Comparison of ENCODE assay signal across 8 cellular contexts in genomic region chr12:124992874-124993567, GRCh38. TPM values are rescaled to one million over a fixed set of nuclear protein-coding genes. Genes with fewer than 3 reads are reported as not detected.
DNase-seq lines count a peak whose midpoint lies in the region; ATAC-seq and TF ChIP-seq lines count a peak whose summit lies in the region.

No MANE protein-coding gene starts in this region.

- H3K4me1 Mint-ChIP-seq in stimulated activated memory B cell treated with anti-CD40 and anti-IgM and Interleukin-4, amounts not matched to agents 10 μg/mL and 1 μg/mL and 100 μg/mL, for 72 hours, result peaks cover 53% of the 10 kb centered on the region

- H3K27ac ChIP-seq in 22Rv1, result peak overlapping the region; percentile 90
- H3K27ac ChIP-seq in effector memory CD4-positive, alpha-beta T cell (ENCODE audit: insufficient read depth, low read length, poor library complexity, severe bottlenecking), result peak overlapping the region; percentile 69

- TF ChIP-seq CTCF in 22Rv1 (IDR thresholded peaks at IDR 0.05), result peak; percentile 82

- no peaks in the 10 kb centered on the region for H3K27me3 ChIP-seq in effector memory CD4-positive, alpha-beta T cell (replicated peaks; ENCODE audit: control insufficient read depth, insufficient read depth, low read length, poor library complexity, severe bottlenecking)

- peak overlapping the region; percentile 82 for H3K4me3 Mint-ChIP-seq in stimulated activated memory B cell treated with anti-CD40 and anti-IgM and Interleukin-4, amounts not matched to agents 10 μg/mL and 1 μg/mL and 100 μg/mL, for 72 hours

- peak overlapping the region; percentile 70 for H3K4me3 ChIP-seq in effector memory CD4-positive, alpha-beta T cell (ENCODE audit: insufficient read depth, low read depth, low read length, poor library complexity, severe bottlenecking)

- peak; percentile 38 for ATAC-seq in GM18511 (IDR thresholded peaks at IDR 0.05; ENCODE audit: unreplicated experiment)
- ATAC-seq in stimulated activated memory B cell treated with anti-CD40 and anti-IgM and Interleukin-4, amounts not matched to agents 10 μg/mL and 1 μg/mL and 100 μg/mL, for 72 hours, result peak; percentile 61

- H3K27me3 Mint-ChIP-seq in stimulated activated memory B cell treated with anti-CD40 and anti-IgM and Interleukin-4, amounts not matched to agents 10 μg/mL and 1 μg/mL and 100 μg/mL, for 72 hours, result no peaks in the 10 kb centered on the region

- no peaks in the 10 kb centered on the region for H3K9me3 ChIP-seq in effector memory CD4-positive, alpha-beta T cell (ENCODE audit: control insufficient read depth, low read length)

- peak; percentile 78 for DNase-seq in HK-2 (ENCODE audit: unreplicated experiment)
- peak; percentile 97 for DNase-seq in NCI-H82 (lab: John Stamatoyannopoulos, UW)
- DNase-seq in activated CD4-positive, alpha-beta T cell treated with anti-CD3 and anti-CD28 coated beads, Interleukin-2, amount 50 U/mL, for 4 hours, result peak; percentile 83 to 84
- DNase-seq in effector memory CD4-positive, alpha-beta T cell, result peak; percentile 68 to 78 (median 71)
- peak; percentile 46 for DNase-seq in myocyte (ENCODE audit: low read depth)

- H3K9me3 Mint-ChIP-seq in stimulated activated memory B cell treated with anti-CD40 and anti-IgM and Interleukin-4, amounts not matched to agents 10 μg/mL and 1 μg/mL and 100 μg/mL, for 72 hours, result no peaks in the 10 kb centered on the region

- H3K36me3 ChIP-seq in effector memory CD4-positive, alpha-beta T cell (ENCODE audit: control insufficient read depth, insufficient read depth, low read length), result no peaks in the 10 kb centered on the region

- H3K27ac Mint-ChIP-seq in stimulated activated memory B cell treated with anti-CD40 and anti-IgM and Interleukin-4, amounts not matched to agents 10 μg/mL and 1 μg/mL and 100 μg/mL, for 72 hours, result peak overlapping the region; percentile 79

- peaks cover 23% of the 10 kb centered on the region for H3K4me1 ChIP-seq in effector memory CD4-positive, alpha-beta T cell (ENCODE audit: control insufficient read depth, insufficient read depth, low read length, poor library complexity, severe bottlenecking)

- peaks cover 3% of the 10 kb centered on the region for H3K36me3 Mint-ChIP-seq in stimulated activated memory B cell treated with anti-CD40 and anti-IgM and Interleukin-4, amounts not matched to agents 10 μg/mL and 1 μg/mL and 100 μg/mL, for 72 hours

RNA-seq across cellular contexts. Expression of gene BRI3BP, which starts 0.4 kb away (rescaled TPM):
- total RNA-seq in myocyte, result 1.8 and 2.5 TPM in 2 replicates
- 2.3 TPM for polyA plus RNA-seq in myocyte (2012)

RNA-seq across cellular contexts. Expression of gene DHX37, which starts 4.1 kb away (rescaled TPM):
- 19.4 and 20.0 TPM in 2 replicates for total RNA-seq in myocyte
- 16.2 TPM for polyA plus RNA-seq in myocyte (2012)

Comparison
In these comparisons a context has a peak if more than half of its experiments do, and no peak if none do; other contexts are left out.
1. Peak in every context shown above with its lines: DNase-seq, ATAC-seq, H3K4me3 ChIP-seq and H3K27ac ChIP-seq.
2. DNase-seq: peak in every context shown above with its lines; median percentile 97 in NCI-H82; 84 in activated CD4-positive, alpha-beta T cell treated with anti-CD3 and anti-CD28 coated beads, Interleukin-2, amount 50 U/mL, for 4 hours; 78 in HK-2; 71 in effector memory CD4-positive, alpha-beta T cell; 46 in myocyte.